ENCODE assay signal across 9 cellular contexts in genomic region chr2:142131016-142131714, GRCh38. TPM values are rescaled to one million over a fixed set of nuclear protein-coding genes. Genes with fewer than 3 reads are reported as not detected.
DNase-seq lines count a peak whose midpoint lies in the region; ATAC-seq, FAIRE-seq and TF ChIP-seq lines count a peak whose summit lies in the region.
"Had no signal": no experiment of that assay in that cellular context is flagged by ENCODE, and none has a peak within 500 bp of the region (broad histone marks: within the 10 kb centered on the region; RNA-seq: fewer than 3 reads in every experiment).

TSS of gene LRP1B (minus strand) at chr2:142131016. CDS start at chr2:142130729, 287 bp downstream.

- H2AFZ ChIP-seq in HepG2 (ENCODE audit: low read length): peak within 1 kb of the TSS; percentile 94

- H3K9me3 Mint-ChIP-seq in CD4-positive, alpha-beta T cell: no peaks in the 10 kb centered on the region

- H3K4me3 ChIP-seq in coronary artery: peak within 1 kb of the TSS; percentile 66
- peak within 1 kb of the TSS; percentile 50 to 69 (median 52) for H3K4me3 ChIP-seq in HepG2 (replicated peaks in 1 of 3; ENCODE audit: insufficient read depth in 1 of 3, low read depth in 2 of 3, low read length in 3 of 3)

- peaks cover 19% of the 10 kb centered on the region for H3K4me1 ChIP-seq in HepG2 (ENCODE audit: insufficient read depth, low read length)

- H3K79me2 ChIP-seq in HepG2 (ENCODE audit: insufficient read depth, low read length): no peaks in the 10 kb centered on the region

- DNase-seq in ELR (ENCODE audit: low read depth) (peak; percentile 60), NCI-H345 treated with DMSO at 0.1 percent for 48 hours (lab: John Stamatoyannopoulos, UW; ENCODE audit: unreplicated experiment) (peak; percentile 44), coronary artery (ENCODE audit: low spot score) (no peak), HepG2 (ENCODE audit: low spot score) (peak; percentile 37)
- no peak for DNase-seq in CD4-positive, alpha-beta T cell

- H3K9me3 ChIP-seq in HepG2 (ENCODE audit: low read length): no peaks in the 10 kb centered on the region
- no peaks in the 10 kb centered on the region for H3K9me3 ChIP-seq in CD4-positive, alpha-beta T cell (ENCODE audit: control insufficient read depth, low read length)

- 14% methylated on average over 21 of the region's 21 CpGs for WGBS in HepG2 (ENCODE audit: low lambda C conversion rate)

- peaks cover 4 to 27% of the 10 kb centered on the region in 2 experiments; a peak in 4 of 5 replicates for H3K27me3 ChIP-seq in HepG2 (ENCODE audit: control insufficient read depth in 1 of 2, insufficient read depth in 2 of 2, low read length in 2 of 2)
- peaks cover 15% of the 10 kb centered on the region for H3K27me3 ChIP-seq in CD4-positive, alpha-beta T cell (ENCODE audit: control insufficient read depth, insufficient read depth, low read length)

- CTCF ChIA-PET in HepG2 (lab: Yijun Ruan, JAX; ENCODE audit: low intra/inter-chr PET ratio, low total read pairs): no interaction called here
- CTCF ChIA-PET in CD4-positive, alpha-beta T cell (lab: Charles Lee): no interaction called here

- TF ChIP-seq EP300 in HepG2 (IDR thresholded peaks at IDR 0.05; ENCODE audit: low read depth in 2 of 2, low read length in 2 of 2): no peak
- no peak for TF ChIP-seq EP300 in HepG2 (CRISPR knock-in tag; IDR thresholded peaks at IDR 0.05; ENCODE audit: borderline replicate concordance)

- peak within 1 kb of the TSS; percentile 18; the same call in 1 of the 2 replicates for H3K9ac ChIP-seq in HepG2 (ENCODE audit: insufficient read depth, low read depth, low read length)

- intact Hi-C loops in HepG2 (cut with micrococcal nuclease; ENCODE audit: unreplicated experiment): no loop called here
- intact Hi-C loops in CD4-positive, alpha-beta T cell (cut with DNase I, micrococcal nuclease): no loop called here

- peak within 1 kb of the TSS; percentile 99 for H3K4me2 ChIP-seq in HepG2 (ENCODE audit: low read depth, low read length)

- H3K4me3 Mint-ChIP-seq in CD4-positive, alpha-beta T cell: no peak within 1 kb of the TSS

- H4K20me1 ChIP-seq in HepG2 (ENCODE audit: insufficient read depth, low read length): no peaks in the 10 kb centered on the region

- BruUV-seq in HepG2 (replicated peaks; lab: Mats Ljungman, UMichigan): no TSS peak

- TF ChIP-seq RAD21 in HepG2 (CRISPR knock-in tag; IDR thresholded peaks at IDR 0.05): no peak

- TF ChIP-seq CTCF in coronary artery (IDR thresholded peaks at IDR 0.05) (no peak), HepG2 (CRISPR knock-in tag; IDR thresholded peaks at IDR 0.05) (no peak)
- no peak for TF ChIP-seq CTCF in CD4-positive, alpha-beta T cell (IDR thresholded peaks at IDR 0.05)

- no peak for TF ChIP-seq POLR2A in HepG2 (IDR thresholded peaks at IDR 0.05; ENCODE audit: insufficient read depth in 1 of 2, low read depth in 2 of 2, low read length in 2 of 2)

- H3K27ac Mint-ChIP-seq in CD4-positive, alpha-beta T cell: no peak within 1 kb of the TSS

- H3K4me1 Mint-ChIP-seq in CD4-positive, alpha-beta T cell (ENCODE audit: low read depth): no peaks in the 10 kb centered on the region

- FAIRE-seq in HepG2 (lab: Jason Lieb, UNC): no peak

- ATAC-seq in GM21515 (IDR thresholded peaks at IDR 0.05; ENCODE audit: unreplicated experiment): peak; percentile 53
- peak; percentile 84 for ATAC-seq in HepG2
- ATAC-seq in HG03521 (IDR thresholded peaks at IDR 0.05; ENCODE audit: unreplicated experiment): no peak
- no peak for ATAC-seq in CD4-positive, alpha-beta T cell (ENCODE audit: poor library complexity)

- no peaks in the 10 kb centered on the region for H3K36me3 Mint-ChIP-seq in CD4-positive, alpha-beta T cell (ENCODE audit: low read depth)

- peaks cover 39% of the 10 kb centered on the region for H3K27me3 Mint-ChIP-seq in CD4-positive, alpha-beta T cell

- no peaks in the 10 kb centered on the region for H3K36me3 ChIP-seq in HepG2 (replicated peaks in 1 of 2; ENCODE audit: control insufficient read depth in 1 of 2, insufficient read depth in 2 of 2, low read length in 2 of 2)

- in situ Hi-C loops in HepG2 (cut with HindIII; ENCODE audit: extremely low pct_ligation_motif_present, low pct_unique_long_range_greater_than_20kb): no loop called here

- POLR2A ChIA-PET in HepG2 (lab: Yijun Ruan, JAX): no interaction called here
- POLR2A ChIA-PET in CD4-positive, alpha-beta T cell (lab: Charles Lee): no interaction called here

- H3K27ac ChIP-seq in coronary artery (no peak within 1 kb of the TSS), HepG2 (ENCODE audit: extremely low read length, insufficient read depth, low read length) (no peak within 1 kb of the TSS), temporal lobe (ENCODE audit: low read depth, low read length) (peak within 1 kb of the TSS; percentile 88)
- H3K27ac ChIP-seq in CD4-positive, alpha-beta T cell (ENCODE audit: low read depth, low read length): no peak within 1 kb of the TSS

TF ChIP-seq in HepG2, 621 proteins besides CTCF, POLR2A, EP300 and RAD21 (continues in another document):
- TF ChIP-seq NFE2 (CRISPR knock-in tag; IDR thresholded peaks at IDR 0.05) (0 out of 2 replicates have a peak, but pooled peaks have one; percentile 6), NFE2L2 (IDR thresholded peaks at IDR 0.05; ENCODE audit: low read length) (peak; percentile 95), MEIS2 (CRISPR knock-in tag; IDR thresholded peaks at IDR 0.05) (no peak), CEBPB (IDR thresholded peaks at IDR 0.05; ENCODE audit: borderline replicate concordance, low read depth, low read length) (peak; percentile 78; the same call in 1 of the 2 replicates), ZNF749 (CRISPR knock-in tag; IDR thresholded peaks at IDR 0.05; ENCODE audit: borderline replicate concordance) (no peak), ZNF232 (CRISPR knock-in tag; IDR thresholded peaks at IDR 0.05; ENCODE audit: borderline replicate concordance) (no peak), ZNF350 (CRISPR knock-in tag; IDR thresholded peaks at IDR 0.05; ENCODE audit: borderline replicate concordance, low read depth) (no peak), HNF4A (CRISPR knock-in tag; IDR thresholded peaks at IDR 0.05) (no peak), MED1 (CRISPR knock-in tag; IDR thresholded peaks at IDR 0.05) (0 out of 2 replicates have a peak, but pooled peaks have one; percentile 19), TMF1 (CRISPR knock-in tag; IDR thresholded peaks at IDR 0.05; ENCODE audit: low read depth) (no peak), ATF4 (CRISPR knock-in tag; IDR thresholded peaks at IDR 0.05) (no peak), CEBPG (CRISPR knock-in tag; IDR thresholded peaks at IDR 0.05) (peak; percentile 69), HMG20B (CRISPR knock-in tag; conservative IDR thresholded peaks at IDR 0.05) (no peak), ZNF782 (CRISPR knock-in tag; IDR thresholded peaks at IDR 0.05; ENCODE audit: borderline replicate concordance) (0 out of 2 replicates have a peak, but pooled peaks have one; percentile 25), CBX2 (IDR thresholded peaks at IDR 0.05; ENCODE audit: low read depth, low read length) (no peak), CBX2 (CRISPR knock-in tag; IDR thresholded peaks at IDR 0.05; ENCODE audit: low read depth) (peak; percentile 83; the same call in 1 of the 2 replicates), MAFG (CRISPR knock-in tag; IDR thresholded peaks at IDR 0.05) (peak; percentile 91), EHMT2 (IDR thresholded peaks at IDR 0.05; ENCODE audit: borderline replicate concordance, low read depth, low read length) (0 out of 2 replicates have a peak, but pooled peaks have one; percentile 62), ZKSCAN5 (CRISPR knock-in tag; IDR thresholded peaks at IDR 0.05) (no peak)

RNA-seq across cellular contexts. Expression of gene LRP1B, which starts in this region (rescaled TPM):
- 0.04 TPM in 1 of 2 replicates, not detected in the other for total RNA-seq in HepG2 (2016; rRNA removed; fragmentation: Illumina TruSeq; extraction: Trizol)
- total RNA-seq in HepG2 (2016; cell fraction: cytosol; rRNA removed; fragmentation: Illumina TruSeq; extraction: Trizol; ENCODE audit: low read depth): not detected in 2 replicates
- total RNA-seq in HepG2 (2016; cell fraction: insoluble cytoplasmic fraction; rRNA removed; fragmentation: Illumina TruSeq; extraction: Trizol): 0.02 TPM in 1 of 2 replicates, not detected in the other
- total RNA-seq in HepG2 (2016; cell fraction: membrane; rRNA removed; fragmentation: Illumina TruSeq; extraction: Trizol): not detected in 2 replicates
- total RNA-seq in HepG2 (2016; cell fraction: nucleus; rRNA removed; fragmentation: Illumina TruSeq; extraction: Trizol): 0.34 TPM in 2 replicates
- polyA plus RNA-seq in HepG2 (2011; rRNA removed): not detected in 2 replicates
- 0.01 TPM in 1 of 2 replicates, not detected in the other for polyA plus RNA-seq in HepG2 (2011; cell fraction: cytosol; rRNA removed)
- polyA plus RNA-seq in HepG2 (2011; cell fraction: nucleus; rRNA removed): 0.02 TPM in 1 of 2 replicates, not detected in the other
- not detected in 2 replicates for polyA plus RNA-seq in HepG2 (2012)
- polyA plus RNA-seq in HepG2 (2016; cell fraction: cytosol; fragmentation: Illumina TruSeq; extraction: Trizol; ENCODE audit: low read depth): not detected in 2 replicates
- polyA plus RNA-seq in HepG2 (2016; cell fraction: insoluble cytoplasmic fraction; fragmentation: Illumina TruSeq; extraction: Trizol; ENCODE audit: low read depth): not detected in 2 replicates
- polyA plus RNA-seq in HepG2 (2016; cell fraction: membrane; fragmentation: Illumina TruSeq; extraction: Trizol; ENCODE audit: low read depth): not detected in 2 replicates
- 0.05 TPM in 1 of 2 replicates, not detected in the other for polyA plus RNA-seq in HepG2 (2016; cell fraction: nucleus; fragmentation: Illumina TruSeq; extraction: Trizol; ENCODE audit: insufficient read depth, low read depth)
- polyA minus RNA-seq in HepG2 (2011; rRNA and poly(A)+ RNA removed; ENCODE audit: low replicate concordance): 16.6 TPM in 1 of 2 replicates, not detected in the other
- 0.30 TPM in 1 of 2 replicates, not detected in the other for polyA minus RNA-seq in HepG2 (2011; cell fraction: cytosol; rRNA and poly(A)+ RNA removed)
- under 0.01 TPM in 2 replicates for polyA minus RNA-seq in HepG2 (2011; cell fraction: nucleus; rRNA and poly(A)+ RNA removed)
- 52.1 TPM for total RNA-seq in temporal lobe
- not detected for total RNA-seq in CD4-positive, alpha-beta T cell
- total RNA-seq: activated CD8-positive, alpha-beta memory T cell treated with anti-CD3 and anti-CD28 coated beads for 36 hours had no signal

Comparison
In these comparisons a context has a peak if more than half of its experiments do, and no peak if none do; other contexts are left out.
1. RNA of gene LRP1B (total RNA-seq): 52.1 TPM in temporal lobe (single experiment); 0.02 to 0.34 TPM in HepG2 and not detected in CD4-positive, alpha-beta T cell; every median in the first group is over 10 times any median in the second.
2. DNase-seq: peak in ELR (single experiment), NCI-H345 treated with DMSO at 0.1 percent for 48 hours (single experiment) and HepG2 (single experiment); none in coronary artery (single experiment) and CD4-positive, alpha-beta T cell (0 of 10).
3. ATAC-seq: peak in GM21515 (single experiment) and HepG2 (single experiment); none in HG03521 (single experiment) and CD4-positive, alpha-beta T cell (single experiment).